ENCODE assay signal across 1 cellular context in the genomic region with DNA sequence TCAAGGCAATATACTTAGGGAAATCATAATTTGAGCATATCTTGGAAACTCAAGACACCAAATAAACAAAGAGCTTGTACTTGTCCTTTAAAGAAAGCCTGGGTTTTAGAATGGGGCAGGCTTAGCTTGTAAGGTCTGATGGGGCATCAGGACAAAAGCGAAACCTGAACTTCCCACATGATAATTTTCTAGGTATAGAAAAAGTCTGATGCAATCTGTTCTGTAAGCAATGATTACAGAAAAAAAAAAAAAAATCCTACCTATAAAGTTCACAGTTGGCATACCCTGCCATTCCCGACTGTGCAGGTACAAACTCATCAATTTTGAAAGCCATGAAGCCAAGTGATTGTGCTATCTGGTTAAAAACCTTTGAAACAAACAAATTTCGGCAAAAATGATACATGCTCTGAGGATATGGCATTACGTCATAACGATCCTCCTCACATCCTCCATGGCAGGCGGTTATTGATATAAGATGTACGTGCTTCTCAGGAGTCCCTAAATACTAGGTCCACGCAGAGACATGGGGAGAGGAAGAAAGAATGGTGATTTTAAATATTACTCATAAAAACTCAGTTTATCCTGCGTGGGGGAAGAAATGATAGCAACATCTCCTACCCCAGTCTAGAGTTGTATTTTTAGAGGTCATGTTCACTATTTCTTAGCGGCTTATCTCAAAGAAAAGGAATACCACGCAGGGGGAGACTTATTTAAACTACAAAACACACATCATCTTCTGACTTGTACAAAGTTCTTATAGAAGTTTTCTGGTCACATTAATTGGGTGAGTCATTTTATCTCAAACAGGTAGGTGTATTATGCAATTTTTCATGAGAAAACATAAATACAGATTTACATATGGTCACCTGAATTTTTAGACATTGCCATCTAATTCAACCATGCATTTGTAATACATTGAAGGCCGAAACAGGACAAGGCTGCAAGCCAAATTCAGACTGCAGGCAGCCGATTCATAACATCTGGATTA.
TF ChIP-seq lines count a peak whose summit lies in the region.

No MANE protein-coding gene starts in this region.

TF ChIP-seq in HEK293T, 16 proteins besides CTCF, POLR2A, EP300 and RAD21:
- TF ChIP-seq TARDBP (IDR thresholded peaks at IDR 0.05), result no peak
- TF ChIP-seq FOXM1 (IDR thresholded peaks at IDR 0.05; ENCODE audit: borderline replicate concordance), result no peak
- TF ChIP-seq FOXK2 (IDR thresholded peaks at IDR 0.05), result no peak
- no peak for TF ChIP-seq ARNT (IDR thresholded peaks at IDR 0.05)
- no peak for TF ChIP-seq SP1 (IDR thresholded peaks at IDR 0.05)
- no peak for TF ChIP-seq FOXA1 (IDR thresholded peaks at IDR 0.05)
- TF ChIP-seq ZNF384 (IDR thresholded peaks at IDR 0.05), result no peak
- no peak for TF ChIP-seq SUZ12 (IDR thresholded peaks at IDR 0.05)
- TF ChIP-seq L3MBTL2 (conservative IDR thresholded peaks at IDR 0.05), result no peak
- TF ChIP-seq LEF1 (IDR thresholded peaks at IDR 0.05; ENCODE audit: borderline replicate concordance), result no peak
- TF ChIP-seq NFRKB (IDR thresholded peaks at IDR 0.05), result no peak
- TF ChIP-seq, protein P1, sequence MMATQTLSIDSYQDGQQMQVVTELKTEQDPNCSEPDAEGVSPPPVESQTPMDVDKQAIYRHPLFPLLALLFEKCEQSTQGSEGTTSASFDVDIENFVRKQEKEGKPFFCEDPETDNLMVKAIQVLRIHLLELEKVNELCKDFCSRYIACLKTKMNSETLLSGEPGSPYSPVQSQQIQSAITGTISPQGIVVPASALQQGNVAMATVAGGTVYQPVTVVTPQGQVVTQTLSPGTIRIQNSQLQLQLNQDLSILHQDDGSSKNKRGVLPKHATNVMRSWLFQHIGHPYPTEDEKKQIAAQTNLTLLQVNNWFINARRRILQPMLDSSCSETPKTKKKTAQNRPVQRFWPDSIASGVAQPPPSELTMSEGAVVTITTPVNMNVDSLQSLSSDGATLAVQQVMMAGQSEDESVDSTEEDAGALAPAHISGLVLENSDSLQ (IDR thresholded peaks at IDR 0.05), result no peak
- TF ChIP-seq ELF4 (IDR thresholded peaks at IDR 0.05), result no peak
- TF ChIP-seq BHLHE40 (IDR thresholded peaks at IDR 0.05; ENCODE audit: borderline replicate concordance), result no peak
- TF ChIP-seq HDGF (IDR thresholded peaks at IDR 0.05; ENCODE audit: borderline replicate concordance), result no peak
- no peak for TF ChIP-seq CTBP1 (IDR thresholded peaks at IDR 0.05; ENCODE audit: borderline replicate concordance)
